In the genomic region with DNA sequence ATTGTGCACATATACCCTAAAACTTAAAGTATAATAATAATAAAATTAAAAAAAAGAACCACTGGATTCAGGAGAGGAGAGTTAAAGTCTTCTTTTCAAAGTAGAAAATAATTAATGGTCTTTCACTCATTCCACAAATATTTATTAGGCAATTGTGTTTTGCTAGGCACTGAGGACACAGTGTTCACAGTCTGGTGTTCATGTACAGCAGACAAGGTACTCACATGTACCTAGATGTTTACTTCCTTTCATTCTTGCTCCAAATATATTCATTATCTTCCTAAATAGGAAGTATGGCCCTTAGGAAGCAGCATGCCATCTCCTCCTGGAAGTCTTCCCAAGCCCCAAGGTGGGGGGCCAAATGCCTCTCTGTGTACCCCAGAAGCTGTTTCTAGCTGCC, we compare ENCODE assay signal across 20 cellular contexts.
"Had no signal": no experiment of that assay in that cellular context is flagged by ENCODE, and none has a peak within 500 bp of the region (broad histone marks: within the 10 kb centered on the region; RNA-seq: fewer than 3 reads in every experiment).

No MANE protein-coding gene starts in this region.

- H3K4me1 ChIP-seq: right lobe of liver, spleen, testis, transverse colon had no signal

- H3K27ac ChIP-seq: heart right ventricle, ovary, right lobe of liver, spleen, testis, transverse colon had no signal

- H3K4me1 Mint-ChIP-seq: natural killer cell; stimulated activated memory B cell treated with anti-CD40 and anti-IgM and Interleukin-4, amounts not matched to agents 10 μg/mL and 1 μg/mL and 100 μg/mL, for 72 hours; stimulated activated naive CD8-positive, alpha-beta T cell treated with anti-CD3 and anti-CD28 coated beads, Interleukin-15, amount 100 ng/mL, for 72 hours had no signal

- H3K27ac Mint-ChIP-seq: mesothelial cell of epicardium; natural killer cell; progenitor cell of endocrine pancreas; stimulated activated memory B cell treated with anti-CD40 and anti-IgM and Interleukin-4, amounts not matched to agents 10 μg/mL and 1 μg/mL and 100 μg/mL, for 72 hours; stimulated activated naive CD8-positive, alpha-beta T cell treated with anti-CD3 and anti-CD28 coated beads, Interleukin-15, amount 100 ng/mL, for 72 hours had no signal

- DNase-seq: effector memory CD4-positive, alpha-beta T cell; heart right ventricle; islet precursor cell; natural killer cell; nucleus accumbens; stimulated activated CD4-positive, alpha-beta T cell treated with anti-CD3 and anti-CD28 coated beads, Interleukin-15, amount 100 ng/mL, for 24 hours; stimulated activated CD4-positive, alpha-beta T cell treated with anti-CD3 and anti-CD28 coated beads, Interleukin-1b, Interleukin-23, amount 100 ng/mL, for 48 hours; stimulated activated CD4-positive, alpha-beta T cell treated with anti-CD3 and anti-CD28 coated beads, Interleukin-4, amount 100 ng/mL, for 24 hours; stimulated activated naive CD8-positive, alpha-beta T cell treated with anti-CD3 and anti-CD28 coated beads, Interleukin-15, amount 100 ng/mL, for 72 hours; testis; transverse colon had no signal

- H3K4me3 ChIP-seq: heart right ventricle, ovary, right lobe of liver, spleen, testis, transverse colon had no signal

- H3K9me3 Mint-ChIP-seq: natural killer cell, neural crest cell had no signal

- H3K27me3 ChIP-seq: ovary, right lobe of liver, testis, transverse colon had no signal

- H3K36me3 Mint-ChIP-seq: mesothelial cell of epicardium; natural killer cell; stimulated activated memory B cell treated with anti-CD40 and anti-IgM and Interleukin-4, amounts not matched to agents 10 μg/mL and 1 μg/mL and 100 μg/mL, for 72 hours had no signal

- H3K36me3 ChIP-seq: heart right ventricle, ovary, right lobe of liver, spleen, transverse colon had no signal

- H3K4me3 Mint-ChIP-seq: mesothelial cell of epicardium; natural killer cell; neural crest cell; stimulated activated memory B cell treated with anti-CD40 and anti-IgM and Interleukin-4, amounts not matched to agents 10 μg/mL and 1 μg/mL and 100 μg/mL, for 72 hours; stimulated activated naive CD8-positive, alpha-beta T cell treated with anti-CD3 and anti-CD28 coated beads, Interleukin-15, amount 100 ng/mL, for 72 hours had no signal

- ATAC-seq: esophagus mucosa; heart right ventricle; left lobe of liver; natural killer cell; right lobe of liver; stimulated activated memory B cell treated with anti-CD40 and anti-IgM and Interleukin-4, amounts not matched to agents 10 μg/mL and 1 μg/mL and 100 μg/mL, for 72 hours; stimulated activated naive CD8-positive, alpha-beta T cell treated with anti-CD3 and anti-CD28 coated beads, Interleukin-15, amount 100 ng/mL, for 72 hours had no signal

- H3K9me3 ChIP-seq: heart right ventricle, ovary, right lobe of liver, spleen, testis, transverse colon had no signal
